Comparison of ENCODE assay signal across 18 cellular contexts in the genomic region with DNA sequence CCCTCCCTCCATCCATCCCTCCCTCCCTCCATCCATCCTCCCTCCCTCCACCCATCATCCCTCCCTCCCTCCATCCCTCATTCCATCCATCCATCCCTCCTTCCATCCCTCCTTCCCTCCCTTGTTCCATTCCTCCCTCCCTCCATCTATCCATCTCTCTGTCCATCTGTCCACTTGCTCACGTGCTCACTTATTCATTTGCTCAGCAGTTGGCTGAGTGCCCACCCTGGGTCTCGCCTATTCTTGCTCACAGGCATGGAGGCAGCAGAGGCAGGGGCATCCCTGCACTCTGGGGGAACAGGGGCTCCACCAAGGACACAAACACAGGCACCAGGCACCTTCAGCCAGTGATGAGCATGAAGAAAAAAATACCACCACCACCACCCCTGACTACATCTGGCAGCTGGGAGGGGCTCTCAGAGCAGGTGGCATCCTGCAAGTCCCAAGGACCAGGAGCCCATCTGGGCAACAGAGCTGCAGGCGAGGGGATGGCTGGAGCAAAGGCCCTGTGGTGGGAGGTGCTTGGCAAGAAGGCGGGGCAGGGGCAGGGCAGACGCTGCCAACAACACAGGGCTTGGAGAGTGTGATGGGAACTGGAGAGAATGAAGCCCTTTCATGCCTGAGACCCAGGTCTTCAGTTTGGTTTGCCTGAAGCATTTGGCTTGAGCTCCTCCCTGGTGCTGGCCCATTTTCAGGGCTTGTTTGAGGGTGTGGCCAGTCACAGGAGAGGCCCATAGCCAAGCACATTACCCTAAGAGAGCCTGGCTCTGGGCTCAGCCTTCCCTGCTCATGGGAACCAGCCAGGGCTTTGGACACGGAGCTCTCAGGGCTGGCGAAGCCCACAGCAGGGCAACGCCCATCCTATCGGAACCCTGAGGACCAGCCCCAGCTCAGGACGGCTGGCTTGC. TPM values are rescaled to one million over a fixed set of nuclear protein-coding genes. Genes with fewer than 3 reads are reported as not detected.
DNase-seq lines count a peak whose midpoint lies in the region; ATAC-seq and TF ChIP-seq lines count a peak whose summit lies in the region.
"Had no signal": no experiment of that assay in that cellular context is flagged by ENCODE, and none has a peak within 500 bp of the region (broad histone marks: within the 10 kb centered on the region; RNA-seq: fewer than 3 reads in every experiment).

No MANE protein-coding gene starts in this region.

- H3K27ac Mint-ChIP-seq in glutamatergic neuron (ENCODE audit: unreplicated experiment): no peak overlapping the region
- H3K27ac Mint-ChIP-seq: dendritic cell treated with granulocyte-macrophage colony-stimulating factor and Interleukin-4, amounts not matched to agents 40 ng/mL and 50 ng/mL, for 4 days had no signal

- TF ChIP-seq CTCF in glutamatergic neuron (IDR thresholded peaks at IDR 0.05; ENCODE audit: partially characterized antibody, unreplicated experiment): no peak

- H3K9me3 Mint-ChIP-seq in glutamatergic neuron (ENCODE audit: unreplicated experiment): peaks cover 7% of the 10 kb centered on the region
- H3K9me3 Mint-ChIP-seq: dendritic cell treated with granulocyte-macrophage colony-stimulating factor and Interleukin-4, amounts not matched to agents 40 ng/mL and 50 ng/mL, for 4 days; neural crest cell had no signal

- DNase-seq in NCI-H1694 treated with DMSO at 0.1 percent for 48 hours (lab: John Stamatoyannopoulos, UW) (peak; percentile 16), NCI-H1694 (lab: John Stamatoyannopoulos, UW) (no peak), NCI-H524 (lab: John Stamatoyannopoulos, UW) (peak; percentile 72 to 89), glutamatergic neuron (peak; percentile 12), posterior vena cava (ENCODE audit: low spot score) (peak; percentile 56), AML-193 (lab: John Stamatoyannopoulos, UW) (no peak)
- DNase-seq in activated CD4-positive, CD25-positive, alpha-beta regulatory T cell (lab: John Stamatoyannopoulos, UW): no peak
- DNase-seq: activated CD4-positive, alpha-beta T cell treated with anti-CD3 and anti-CD28 coated beads, Interleukin-2, amount 50 U/mL, for 1 hour; activated naive CD4-positive, alpha-beta T cell treated with Interleukin-2 at 50 U/mL for 16 hours; activated T-cell treated with anti-CD3 and anti-CD28 coated beads for 4 hours; HCEC 1CT; stimulated activated naive CD8-positive, alpha-beta T cell treated with anti-CD3 and anti-CD28 coated beads, Interleukin-15, Interleukin-2, amounts not matched to agents 100 U/mL and 50 U/mL, for 24 hours; SW 1271; upper lobe of left lung had no signal

- H3K4me3 Mint-ChIP-seq in glutamatergic neuron (ENCODE audit: unreplicated experiment): no peak overlapping the region
- H3K4me3 Mint-ChIP-seq: dendritic cell treated with granulocyte-macrophage colony-stimulating factor and Interleukin-4, amounts not matched to agents 40 ng/mL and 50 ng/mL, for 4 days; neural crest cell had no signal

- H3K4me1 Mint-ChIP-seq in glutamatergic neuron (ENCODE audit: low read depth, unreplicated experiment): peaks cover 4% of the 10 kb centered on the region

- no peaks in the 10 kb centered on the region for H3K36me3 Mint-ChIP-seq in glutamatergic neuron (ENCODE audit: unreplicated experiment)

- no peaks in the 10 kb centered on the region for H3K27me3 Mint-ChIP-seq in glutamatergic neuron (ENCODE audit: unreplicated experiment)

- intact Hi-C loops in posterior vena cava (cut with DNase I): no loop called here

- ATAC-seq in HG03025 (IDR thresholded peaks at IDR 0.05; ENCODE audit: low FRiP score, unreplicated experiment): no peak
- ATAC-seq: stimulated activated naive CD8-positive, alpha-beta T cell treated with anti-CD3 and anti-CD28 coated beads, Interleukin-15, Interleukin-2, amounts not matched to agents 100 U/mL and 50 U/mL, for 24 hours had no signal

RNA-seq across cellular contexts. Expression of gene MRGBP, which starts 40.2 kb away (rescaled TPM):
- total RNA-seq in glutamatergic neuron (ENCODE audit: unreplicated experiment): 15.6 TPM
- total RNA-seq in posterior vena cava: 1 to 10 TPM; 5.0 to 8.0 TPM

RNA-seq across cellular contexts. Expression of gene NTSR1, which starts 47.4 kb away (rescaled TPM):
- total RNA-seq in glutamatergic neuron (ENCODE audit: unreplicated experiment) (4.0 TPM), posterior vena cava (under 1 TPM in 1 of 2 donors, not detected in 1; 0.14 TPM)
- total RNA-seq: neural crest cell, renal cortical epithelial cell had no signal

RNA-seq across cellular contexts. Expression of gene OGFR, which starts 48.6 kb away (rescaled TPM):
- total RNA-seq in glutamatergic neuron (ENCODE audit: unreplicated experiment) (70.5 TPM), posterior vena cava (10 to 100 TPM; 27.7 to 29.4 TPM)

Comparison
In these comparisons a context has a peak if more than half of its experiments do, and no peak if none do; other contexts are left out.
1. DNase-seq: peak in NCI-H1694 treated with DMSO at 0.1 percent for 48 hours (single experiment), NCI-H524 (2 of 2), glutamatergic neuron (single experiment) and posterior vena cava (single experiment); none in NCI-H1694 (single experiment), AML-193 (0 of 2) and activated CD4-positive, CD25-positive, alpha-beta regulatory T cell (0 of 4).